In the genomic region with DNA sequence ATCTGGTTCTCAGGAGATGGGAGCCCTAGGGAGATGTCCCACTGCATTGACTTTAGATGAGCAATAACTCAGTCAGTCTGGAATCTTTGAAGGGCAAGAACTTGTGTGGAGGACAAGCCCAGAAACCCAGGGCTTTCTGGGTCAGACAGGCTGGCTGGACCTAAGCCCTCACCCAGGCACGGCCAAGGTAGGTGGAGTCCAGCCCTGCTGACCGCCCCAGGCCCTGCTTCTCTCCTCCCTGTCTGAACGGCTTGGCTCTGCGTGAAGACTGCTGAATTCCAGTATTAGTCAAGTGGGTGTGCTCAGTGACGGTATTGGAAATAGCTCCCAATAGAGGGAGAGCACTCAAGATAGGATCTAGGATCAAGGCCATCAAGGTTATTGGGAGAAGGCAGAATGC, we compare ENCODE assay signal across 13 cellular contexts. TPM values are rescaled to one million over a fixed set of nuclear protein-coding genes. Genes with fewer than 3 reads are reported as not detected.
DNase-seq lines count a peak whose midpoint lies in the region; ATAC-seq, FAIRE-seq and TF ChIP-seq lines count a peak whose summit lies in the region.
"Had no signal": no experiment of that assay in that cellular context is flagged by ENCODE, and none has a peak within 500 bp of the region (broad histone marks: within the 10 kb centered on the region; RNA-seq: fewer than 3 reads in every experiment).

No MANE protein-coding gene starts in this region.

- H3K27me3 ChIP-seq in breast epithelium = no peaks in the 10 kb centered on the region

- H3K9ac ChIP-seq in kidney (ENCODE audit: low read length in 2 of 2) = no peak overlapping the region
- H3K9ac ChIP-seq: KMS-11 had no signal

- H3K4me3 ChIP-seq in breast epithelium = no peak overlapping the region
- no peak overlapping the region for H3K4me3 ChIP-seq in kidney (ENCODE audit: low read length in 2 of 2)
- no peak overlapping the region for H3K4me3 ChIP-seq in skin epidermis

- peaks cover 0 to 4% of the 10 kb centered on the region in 2 donors for H3K4me1 ChIP-seq in breast epithelium
- peaks cover 9 to 19% of the 10 kb centered on the region in 2 donors for H3K4me1 ChIP-seq in kidney (ENCODE audit: control insufficient read depth in 1 of 2, insufficient read depth in 1 of 2, low read depth in 1 of 2, low read length in 2 of 2)

- H3K9me3 ChIP-seq in breast epithelium (no peaks in the 10 kb centered on the region), kidney (ENCODE audit: control insufficient read depth in 1 of 2, low read length in 2 of 2) (no peaks in the 10 kb centered on the region)

- peak; percentile 70 for DNase-seq in GM04503 (ENCODE audit: low read depth)
- peak; percentile 79 to 91 for DNase-seq in breast epithelium (ENCODE audit: low spot score in 2 of 2)
- DNase-seq in kidney = peak; percentile 75
- no peak for DNase-seq in NCI-H1436 treated with DMSO at 0.1 percent for 48 hours (lab: John Stamatoyannopoulos, UW)
- no peak for DNase-seq in SW 1271 (lab: John Stamatoyannopoulos, UW)
- DNase-seq: activated naive CD4-positive, alpha-beta T cell treated with anti-CD3 and anti-CD28 coated beads, Interleukin-2, amount 50 U/mL, for 16 hours; GDM1; glutamatergic neuron; NCI-H526 treated with DMSO at 0.1 percent for 48 hours had no signal

- TF ChIP-seq CTCF in breast epithelium (IDR thresholded peaks at IDR 0.05) = no peak
- no peak for TF ChIP-seq CTCF in kidney (IDR thresholded peaks at IDR 0.05; ENCODE audit: borderline replicate concordance, extremely low read depth, insufficient read depth)

- H3K27ac ChIP-seq in breast epithelium = peak overlapping the region; percentile 35 to 64
- peak overlapping the region; percentile 5 to 62 for H3K27ac ChIP-seq in kidney (ENCODE audit: low read depth in 2 of 2, low read length in 2 of 2)
- peak overlapping the region in 11 of 21 experiments; percentile 2 to 70 (median 38) for H3K27ac ChIP-seq in skin epidermis
- H3K27ac ChIP-seq: KMS-11 had no signal

- FAIRE-seq in kidney (lab: Jason Lieb, UNC) = no peak

- TF ChIP-seq POLR2A in breast epithelium (IDR thresholded peaks at IDR 0.05) = no peak

- ATAC-seq in HG03139 (IDR thresholded peaks at IDR 0.05; ENCODE audit: unreplicated experiment) (no peak), GM21515 (IDR thresholded peaks at IDR 0.05; ENCODE audit: unreplicated experiment) (no peak)

- no peaks in the 10 kb centered on the region for H3K36me3 ChIP-seq in breast epithelium
- H3K36me3 ChIP-seq in kidney (ENCODE audit: control insufficient read depth in 1 of 2, insufficient read depth in 2 of 2, low read length in 2 of 2) = no peaks in the 10 kb centered on the region

- intact Hi-C loops in breast epithelium (cut with DNase I; ENCODE audit: low total_unique reads) (no loop called here), kidney (cut with DNase I) (no loop called here)

RNA-seq across cellular contexts. Expression of a gene that starts 6.1 kb away (rescaled TPM):
- total RNA-seq in breast epithelium (not detected), kidney (1.1 TPM)
- polyA plus RNA-seq in kidney (ENCODE audit: insufficient read depth, low read depth, low replicate concordance) = not detected

RNA-seq across cellular contexts. Expression of a gene that starts 35.9 kb away (rescaled TPM):
- total RNA-seq in breast epithelium = 10 to 100 TPM; 13.2 to 15.4 (median 13.3) TPM
- 57.5 TPM for total RNA-seq in kidney
- 5.0 TPM for polyA plus RNA-seq in kidney (ENCODE audit: insufficient read depth, low read depth, low replicate concordance)

Comparison
In these comparisons a context has a peak if more than half of its experiments do, and no peak if none do; other contexts are left out.
1. DNase-seq: peak in GM04503 (single experiment), breast epithelium (2 of 2) and kidney (single experiment); none in NCI-H1436 treated with DMSO at 0.1 percent for 48 hours (single experiment) and SW 1271 (0 of 2).
2. Peak in every context shown above with its lines, with median percentiles within 50 percentile points of each other: H3K27ac ChIP-seq.